21 cellular contexts compared by ENCODE assay signal in the genomic region with DNA sequence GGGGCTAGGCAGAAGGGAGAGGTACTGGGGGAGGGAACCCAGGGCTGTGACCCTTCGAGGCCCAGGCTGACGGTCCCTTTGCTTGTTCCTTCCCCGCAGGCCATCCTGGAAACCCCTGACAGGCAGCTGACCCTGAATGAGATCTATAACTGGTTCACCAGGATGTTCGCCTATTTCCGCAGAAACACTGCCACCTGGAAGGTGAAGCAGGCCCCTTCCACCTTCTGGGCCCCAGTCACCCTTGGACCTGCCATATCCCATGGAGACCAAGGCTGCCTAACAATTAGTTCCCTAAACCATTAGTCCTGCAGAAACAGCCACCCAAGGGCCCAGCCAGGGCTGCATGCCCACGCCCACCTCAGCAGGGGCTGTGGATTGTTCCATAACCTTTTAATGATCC. TPM values are rescaled to one million over a fixed set of nuclear protein-coding genes. Genes with fewer than 3 reads are reported as not detected.
"Had no signal": no experiment of that assay in that cellular context is flagged by ENCODE, and none has a peak within 500 bp of the region (broad histone marks: within the 10 kb centered on the region; RNA-seq: fewer than 3 reads in every experiment).

No MANE protein-coding gene starts in this region.

- H3K9me3 ChIP-seq: adrenal gland, SJCRH30, SK-N-SH had no signal

- H3K27me3 ChIP-seq: adrenal gland, SJCRH30 had no signal

- H3K4me3 ChIP-seq: adrenal gland, SJCRH30 had no signal

- H3K4me1 ChIP-seq: adrenal gland had no signal

- DNase-seq: activated CD4-positive, alpha-beta T cell treated with anti-CD3 and anti-CD28 coated beads for 48 hours; activated CD4-positive, alpha-beta T cell treated with anti-CD3 and anti-CD28 coated beads, Interleukin-2, amount 50 U/mL, for 4 hours; activated CD8-positive, alpha-beta memory T cell treated with anti-CD3 and anti-CD28 coated beads, Interleukin-2, amount 50 U/mL, for 48 hours; activated CD8-positive, alpha-beta T cell treated with anti-CD3 and anti-CD28 coated beads, Interleukin-2, amount 10 ng/mL, durations not matched to agents 7 days and 5 days; activated naive CD4-positive, alpha-beta T cell treated with anti-CD3 and anti-CD28 coated beads, Interleukin-2, amount 50 U/mL, for 16 hours; activated naive CD8-positive, alpha-beta T cell treated with anti-CD3 and anti-CD28 coated beads, Interleukin-2, amount 10 ng/mL, durations not matched to agents 7 days and 5 days; activated T-cell treated with anti-CD3 and anti-CD28 coated beads, Interleukin-2, amount 50 U/mL, for 1 hour; adrenal gland; NCI-H1092; NCI-H1930; NCI-H2107; NCI-H2171 treated with DMSO at 0.1 percent for 48 hours; NCI-H345; NCI-H748 treated with DMSO at 0.1 percent for 48 hours; Right ventricle myocardium superior; RPMI8226; SJCRH30; SK-N-SH had no signal

- ATAC-seq: activated CD8-positive, alpha-beta T cell treated with anti-CD3 and anti-CD28 coated beads, Interleukin-2, amount 10 ng/mL, durations not matched to agents 7 days and 5 days had no signal

- H3K27ac ChIP-seq: adrenal gland, KMS-11, SJCRH30 had no signal

RNA-seq across cellular contexts. Expression of a gene that starts 47.1 kb away (rescaled TPM):
- total RNA-seq: activated CD8-positive, alpha-beta T cell treated with anti-CD3 and anti-CD28 coated beads, Interleukin-2, amount 10 ng/mL, durations not matched to agents 7 days and 5 days; activated naive CD8-positive, alpha-beta T cell treated with anti-CD3 and anti-CD28 coated beads, Interleukin-2, amount 10 ng/mL, durations not matched to agents 7 days and 5 days; OCI-LY7; T-helper 1 cell treated with Interleukin-12 subunit alpha and Interleukin-12 subunit beta and Interleukin-4 antibody, amounts not matched to agents 30 ng/mL and 1 ng/mL, for 36 hours had no signal
